ENCODE assay signal across 9 cellular contexts in genomic region chr7:141558544-141559183, GRCh38. TPM values are rescaled to one million over a fixed set of nuclear protein-coding genes. Genes with fewer than 3 reads are reported as not detected.
DNase-seq lines count a peak whose midpoint lies in the region; ATAC-seq and TF ChIP-seq lines count a peak whose summit lies in the region.
"Had no signal": no experiment of that assay in that cellular context is flagged by ENCODE, and none has a peak within 500 bp of the region (broad histone marks: within the 10 kb centered on the region; RNA-seq: fewer than 3 reads in every experiment).

No MANE protein-coding gene starts in this region.

- H3K27me3 ChIP-seq in heart left ventricle, result no peaks in the 10 kb centered on the region

- TF ChIP-seq POLR2A in heart left ventricle (IDR thresholded peaks at IDR 0.05), result no peak

- WGBS in heart left ventricle, 4 donors, result 48 to 53% (median 49%) methylated on average over 3 of the region's 3 CpGs

- H3K36me3 ChIP-seq in heart left ventricle, result peaks cover 0 to 37% (median 18%) of the 10 kb centered on the region in 9 donors

- no peak for DNase-seq in Right ventricle myocardium inferior (ENCODE audit: missing footprints)
- DNase-seq in cardiac septum (ENCODE audit: low spot score), result no peak
- DNase-seq in NCI-H748 treated with DMSO at 0.1 percent for 48 hours (lab: John Stamatoyannopoulos, UW), result peak; percentile 86
- DNase-seq in heart left ventricle, result no peak
- no peak for DNase-seq in ecto neural progenitor cell (ENCODE audit: low spot score)
- no peak for DNase-seq in NOMO-1 (lab: John Stamatoyannopoulos, UW; ENCODE audit: unreplicated experiment in 2 of 2)
- DNase-seq in HEK293T (ENCODE audit: extremely low spot score), result no peak
- DNase-seq: activated B cell treated with CpG ODN at 0.5 μM for 24 hours had no signal

- peak; percentile 74 for ATAC-seq in Right ventricle myocardium inferior
- ATAC-seq in HG03066 (IDR thresholded peaks at IDR 0.05; ENCODE audit: low read depth, unreplicated experiment), result peak; percentile 57
- ATAC-seq in heart left ventricle, result peak in 3 of 4 donors; percentile 70 to 78 (median 76)

- H3K4me1 ChIP-seq in heart left ventricle, result peaks cover 0 to 29% (median 8%) of the 10 kb centered on the region in 12 donors

- no peak for TF ChIP-seq CTCF in heart left ventricle (IDR thresholded peaks at IDR 0.05)

- peaks cover 0 to 12% (median 6%) of the 10 kb centered on the region in 12 donors for H3K9me3 ChIP-seq in heart left ventricle

- no peak overlapping the region for H3K4me3 ChIP-seq in heart left ventricle

- intact Hi-C loops in Right ventricle myocardium inferior (cut with DNase I) (no loop called here), cardiac septum (cut with DNase I) (loop anchor here (10.0 kb wide), 1 partner anchor 864 kb away; the partner anchor contains the start of gene NDUFB2), heart left ventricle (cut with DNase I) (loop anchor here in 3 of 10 donors (10.0 kb wide), 1 partner anchor 86 kb away; no protein-coding TSS in a partner anchor)

- H3K27ac ChIP-seq in heart left ventricle, result peak overlapping the region; percentile 7 to 81 (median 62)

- POLR2A ChIA-PET in HEK293T (lab: Yijun Ruan, JAX), result no interaction called here

- CTCF ChIA-PET in HEK293T (lab: Yijun Ruan, JAX), result no interaction called here

TF ChIP-seq in HEK293T, 16 proteins besides CTCF, POLR2A, EP300 and RAD21:
- TF ChIP-seq PKNOX1 (IDR thresholded peaks at IDR 0.05) (no peak), ZNF384 (IDR thresholded peaks at IDR 0.05) (no peak), FOXA1 (IDR thresholded peaks at IDR 0.05) (no peak), ELF4 (IDR thresholded peaks at IDR 0.05) (no peak), TARDBP (IDR thresholded peaks at IDR 0.05) (no peak), L3MBTL2 (conservative IDR thresholded peaks at IDR 0.05) (no peak), ARNT (IDR thresholded peaks at IDR 0.05) (no peak), SUZ12 (IDR thresholded peaks at IDR 0.05) (no peak), FOXK2 (IDR thresholded peaks at IDR 0.05) (no peak), SP1 (IDR thresholded peaks at IDR 0.05) (no peak), FOXM1 (IDR thresholded peaks at IDR 0.05; ENCODE audit: borderline replicate concordance) (no peak), BHLHE40 (IDR thresholded peaks at IDR 0.05; ENCODE audit: borderline replicate concordance) (no peak), NFRKB (IDR thresholded peaks at IDR 0.05) (no peak), HDGF (IDR thresholded peaks at IDR 0.05; ENCODE audit: borderline replicate concordance) (no peak), CTBP1 (IDR thresholded peaks at IDR 0.05; ENCODE audit: borderline replicate concordance) (no peak), LEF1 (IDR thresholded peaks at IDR 0.05; ENCODE audit: borderline replicate concordance) (no peak)

RNA-seq across cellular contexts. Expression of gene AGK, which starts 7.5 kb away (rescaled TPM):
- total RNA-seq in Right ventricle myocardium inferior, result 28.4 TPM
- 32.7 TPM for total RNA-seq in cardiac septum
- 10 to 100 TPM; 30.6 to 49.8 (median 41.3) TPM for total RNA-seq in heart left ventricle
- polyA plus RNA-seq in heart left ventricle, result 10 to 100 TPM; 21.4 to 28.2 TPM
